Comparison of ENCODE assay signal across 1 cellular context in the genomic region with DNA sequence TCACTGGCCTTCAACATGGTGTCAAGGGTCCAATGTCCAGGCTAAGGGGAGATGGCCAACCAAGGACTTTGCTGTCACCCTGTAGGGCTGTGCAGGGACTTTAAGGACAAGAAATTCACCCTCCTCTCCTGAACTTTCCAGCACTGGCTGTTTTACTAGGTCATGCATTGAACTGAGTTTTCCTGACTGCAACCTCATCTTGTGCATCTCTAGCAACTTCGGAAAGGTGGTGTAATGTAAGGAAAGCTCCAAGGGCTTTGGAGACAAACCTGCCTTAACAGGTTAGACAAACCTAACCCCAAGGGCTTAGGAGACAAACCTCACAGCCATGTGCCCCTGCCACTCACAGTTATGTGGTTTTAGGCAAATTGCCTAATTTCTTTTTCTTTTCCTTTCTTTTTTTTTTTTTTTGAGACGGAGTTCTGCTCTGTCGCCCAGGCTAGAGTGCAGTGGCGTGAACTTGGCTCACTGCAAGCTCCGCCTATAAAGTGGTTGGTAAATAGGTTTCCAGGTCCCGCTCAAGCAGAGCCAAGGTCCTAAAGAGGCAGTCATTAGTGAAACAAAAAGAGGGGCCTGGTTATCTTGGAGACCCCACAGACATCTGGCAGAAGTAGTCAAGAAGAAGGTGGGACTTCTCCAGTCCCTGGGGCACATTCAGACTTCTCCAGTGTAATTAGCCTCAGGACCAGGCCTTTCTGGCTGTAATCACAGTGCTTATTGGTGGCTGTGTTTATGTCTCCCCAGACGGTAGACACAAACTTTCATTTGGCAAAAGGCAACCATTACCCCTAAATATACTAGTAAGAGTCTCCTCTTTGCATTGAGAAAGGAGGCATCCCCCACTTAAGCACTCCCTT.
TF ChIP-seq lines count a peak whose summit lies in the region.

No MANE protein-coding gene starts in this region.

TF ChIP-seq in GM23338, 12 proteins besides CTCF, POLR2A, EP300 and RAD21 (continued from another document):
- TF ChIP-seq, protein P1, sequence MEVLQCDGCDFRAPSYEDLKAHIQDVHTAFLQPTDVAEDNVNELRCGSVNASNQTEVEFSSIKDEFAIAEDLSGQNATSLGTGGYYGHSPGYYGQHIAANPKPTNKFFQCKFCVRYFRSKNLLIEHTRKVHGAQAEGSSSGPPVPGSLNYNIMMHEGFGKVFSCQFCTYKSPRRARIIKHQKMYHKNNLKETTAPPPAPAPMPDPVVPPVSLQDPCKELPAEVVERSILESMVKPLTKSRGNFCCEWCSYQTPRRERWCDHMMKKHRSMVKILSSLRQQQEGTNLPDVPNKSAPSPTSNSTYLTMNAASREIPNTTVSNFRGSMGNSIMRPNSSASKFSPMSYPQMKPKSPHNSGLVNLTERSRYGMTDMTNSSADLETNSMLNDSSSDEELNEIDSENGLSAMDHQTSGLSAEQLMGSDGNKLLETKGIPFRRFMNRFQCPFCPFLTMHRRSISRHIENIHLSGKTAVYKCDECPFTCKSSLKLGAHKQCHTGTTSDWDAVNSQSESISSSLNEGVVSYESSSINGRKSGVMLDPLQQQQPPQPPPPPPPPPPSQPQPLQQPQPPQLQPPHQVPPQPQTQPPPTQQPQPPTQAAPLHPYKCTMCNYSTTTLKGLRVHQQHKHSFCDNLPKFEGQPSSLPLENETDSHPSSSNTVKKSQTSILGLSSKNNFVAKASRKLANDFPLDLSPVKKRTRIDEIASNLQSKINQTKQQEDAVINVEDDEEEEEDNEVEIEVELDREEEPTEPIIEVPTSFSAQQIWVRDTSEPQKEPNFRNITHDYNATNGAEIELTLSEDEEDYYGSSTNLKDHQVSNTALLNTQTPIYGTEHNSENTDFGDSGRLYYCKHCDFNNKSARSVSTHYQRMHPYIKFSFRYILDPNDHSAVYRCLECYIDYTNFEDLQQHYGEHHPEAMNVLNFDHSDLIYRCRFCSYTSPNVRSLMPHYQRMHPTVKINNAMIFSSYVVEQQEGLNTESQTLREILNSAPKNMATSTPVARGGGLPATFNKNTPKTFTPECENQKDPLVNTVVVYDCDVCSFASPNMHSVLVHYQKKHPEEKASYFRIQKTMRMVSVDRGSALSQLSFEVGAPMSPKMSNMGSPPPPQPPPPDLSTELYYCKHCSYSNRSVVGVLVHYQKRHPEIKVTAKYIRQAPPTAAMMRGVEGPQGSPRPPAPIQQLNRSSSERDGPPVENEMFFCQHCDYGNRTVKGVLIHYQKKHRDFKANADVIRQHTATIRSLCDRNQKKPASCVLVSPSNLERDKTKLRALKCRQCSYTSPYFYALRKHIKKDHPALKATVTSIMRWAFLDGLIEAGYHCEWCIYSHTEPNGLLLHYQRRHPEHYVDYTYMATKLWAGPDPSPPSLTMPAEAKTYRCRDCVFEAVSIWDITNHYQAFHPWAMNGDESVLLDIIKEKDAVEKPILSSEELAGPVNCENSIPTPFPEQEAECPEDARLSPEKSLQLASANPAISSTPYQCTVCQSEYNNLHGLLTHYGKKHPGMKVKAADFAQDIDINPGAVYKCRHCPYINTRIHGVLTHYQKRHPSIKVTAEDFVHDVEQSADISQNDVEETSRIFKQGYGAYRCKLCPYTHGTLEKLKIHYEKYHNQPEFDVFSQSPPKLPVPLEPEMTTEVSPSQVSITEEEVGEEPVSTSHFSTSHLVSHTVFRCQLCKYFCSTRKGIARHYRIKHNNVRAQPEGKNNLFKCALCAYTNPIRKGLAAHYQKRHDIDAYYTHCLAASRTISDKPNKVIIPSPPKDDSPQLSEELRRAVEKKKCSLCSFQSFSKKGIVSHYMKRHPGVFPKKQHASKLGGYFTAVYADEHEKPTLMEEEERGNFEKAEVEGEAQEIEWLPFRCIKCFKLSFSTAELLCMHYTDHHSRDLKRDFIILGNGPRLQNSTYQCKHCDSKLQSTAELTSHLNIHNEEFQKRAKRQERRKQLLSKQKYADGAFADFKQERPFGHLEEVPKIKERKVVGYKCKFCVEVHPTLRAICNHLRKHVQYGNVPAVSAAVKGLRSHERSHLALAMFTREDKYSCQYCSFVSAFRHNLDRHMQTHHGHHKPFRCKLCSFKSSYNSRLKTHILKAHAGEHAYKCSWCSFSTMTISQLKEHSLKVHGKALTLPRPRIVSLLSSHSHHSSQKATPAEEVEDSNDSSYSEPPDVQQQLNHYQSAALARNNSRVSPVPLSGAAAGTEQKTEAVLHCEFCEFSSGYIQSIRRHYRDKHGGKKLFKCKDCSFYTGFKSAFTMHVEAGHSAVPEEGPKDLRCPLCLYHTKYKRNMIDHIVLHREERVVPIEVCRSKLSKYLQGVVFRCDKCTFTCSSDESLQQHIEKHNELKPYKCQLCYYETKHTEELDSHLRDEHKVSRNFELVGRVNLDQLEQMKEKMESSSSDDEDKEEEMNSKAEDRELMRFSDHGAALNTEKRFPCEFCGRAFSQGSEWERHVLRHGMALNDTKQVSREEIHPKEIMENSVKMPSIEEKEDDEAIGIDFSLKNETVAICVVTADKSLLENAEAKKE (CRISPR knock-in tag; IDR thresholded peaks at IDR 0.05), result no peak
- TF ChIP-seq EZH2phosphoT487 (IDR thresholded peaks at IDR 0.05; ENCODE audit: unreplicated experiment), result no peak
- no peak for TF ChIP-seq CREB1 (CRISPR knock-in tag; IDR thresholded peaks at IDR 0.05; ENCODE audit: low read depth)
- no peak for TF ChIP-seq ZNF331 (CRISPR knock-in tag; IDR thresholded peaks at IDR 0.05; ENCODE audit: low read depth)
- no peak for TF ChIP-seq JUNB (IDR thresholded peaks at IDR 0.05; ENCODE audit: unreplicated experiment)
- TF ChIP-seq, protein P2, sequence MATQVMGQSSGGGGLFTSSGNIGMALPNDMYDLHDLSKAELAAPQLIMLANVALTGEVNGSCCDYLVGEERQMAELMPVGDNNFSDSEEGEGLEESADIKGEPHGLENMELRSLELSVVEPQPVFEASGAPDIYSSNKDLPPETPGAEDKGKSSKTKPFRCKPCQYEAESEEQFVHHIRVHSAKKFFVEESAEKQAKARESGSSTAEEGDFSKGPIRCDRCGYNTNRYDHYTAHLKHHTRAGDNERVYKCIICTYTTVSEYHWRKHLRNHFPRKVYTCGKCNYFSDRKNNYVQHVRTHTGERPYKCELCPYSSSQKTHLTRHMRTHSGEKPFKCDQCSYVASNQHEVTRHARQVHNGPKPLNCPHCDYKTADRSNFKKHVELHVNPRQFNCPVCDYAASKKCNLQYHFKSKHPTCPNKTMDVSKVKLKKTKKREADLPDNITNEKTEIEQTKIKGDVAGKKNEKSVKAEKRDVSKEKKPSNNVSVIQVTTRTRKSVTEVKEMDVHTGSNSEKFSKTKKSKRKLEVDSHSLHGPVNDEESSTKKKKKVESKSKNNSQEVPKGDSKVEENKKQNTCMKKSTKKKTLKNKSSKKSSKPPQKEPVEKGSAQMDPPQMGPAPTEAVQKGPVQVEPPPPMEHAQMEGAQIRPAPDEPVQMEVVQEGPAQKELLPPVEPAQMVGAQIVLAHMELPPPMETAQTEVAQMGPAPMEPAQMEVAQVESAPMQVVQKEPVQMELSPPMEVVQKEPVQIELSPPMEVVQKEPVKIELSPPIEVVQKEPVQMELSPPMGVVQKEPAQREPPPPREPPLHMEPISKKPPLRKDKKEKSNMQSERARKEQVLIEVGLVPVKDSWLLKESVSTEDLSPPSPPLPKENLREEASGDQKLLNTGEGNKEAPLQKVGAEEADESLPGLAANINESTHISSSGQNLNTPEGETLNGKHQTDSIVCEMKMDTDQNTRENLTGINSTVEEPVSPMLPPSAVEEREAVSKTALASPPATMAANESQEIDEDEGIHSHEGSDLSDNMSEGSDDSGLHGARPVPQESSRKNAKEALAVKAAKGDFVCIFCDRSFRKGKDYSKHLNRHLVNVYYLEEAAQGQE (IDR thresholded peaks at IDR 0.05; ENCODE audit: unreplicated experiment), result no peak
- no peak for TF ChIP-seq ZNF114 (CRISPR knock-in tag; IDR thresholded peaks at IDR 0.05)
- TF ChIP-seq POLR2AphosphoS5 (IDR thresholded peaks at IDR 0.05; ENCODE audit: low read depth), result no peak
- no peak for TF ChIP-seq EZH2 (IDR thresholded peaks at IDR 0.05; ENCODE audit: low read depth, unreplicated experiment)
- no peak for TF ChIP-seq STAT1 (IDR thresholded peaks at IDR 0.05; ENCODE audit: unreplicated experiment)
